Comparison of ENCODE assay signal across 14 cellular contexts in the genomic region with DNA sequence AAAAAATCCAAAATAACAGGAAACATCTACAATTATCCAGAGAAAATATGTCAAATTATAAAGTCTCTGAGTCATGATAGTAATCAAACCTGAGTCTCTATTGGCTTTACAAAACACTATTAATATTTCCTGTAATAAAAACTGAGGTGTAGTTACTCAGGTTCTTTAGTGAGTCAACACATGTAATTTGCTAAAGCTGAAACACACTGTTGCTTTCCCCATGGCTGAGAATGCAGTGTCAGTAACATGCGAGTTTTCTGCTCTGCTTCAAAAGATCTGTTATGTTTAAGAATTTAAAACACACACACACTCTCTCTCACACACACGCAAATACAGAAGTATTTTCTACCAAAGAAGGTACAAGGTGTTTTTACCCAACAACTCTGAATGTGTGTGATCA. TPM values are rescaled to one million over a fixed set of nuclear protein-coding genes. Genes with fewer than 3 reads are reported as not detected.
DNase-seq lines count a peak whose midpoint lies in the region; ATAC-seq and TF ChIP-seq lines count a peak whose summit lies in the region.
"Had no signal": no experiment of that assay in that cellular context is flagged by ENCODE, and none has a peak within 500 bp of the region (broad histone marks: within the 10 kb centered on the region; RNA-seq: fewer than 3 reads in every experiment).

No MANE protein-coding gene starts in this region.

- H3K4me1 Mint-ChIP-seq in HFFc6 (ENCODE audit: low read depth) = peaks cover 91% of the 10 kb centered on the region
- peaks cover 47% of the 10 kb centered on the region for H3K4me1 Mint-ChIP-seq in stimulated activated effector memory CD8-positive, alpha-beta T cell treated with anti-CD3 and anti-CD28 coated beads, Interleukin-12 subunit alpha, Interleukin-12 subunit beta, amount 100 ng/mL, for 72 hours
- H3K4me1 Mint-ChIP-seq in stimulated activated memory B cell treated with anti-CD40 and anti-IgM and Interleukin-4, amounts not matched to agents 10 μg/mL and 1 μg/mL and 100 μg/mL, for 72 hours = peaks cover 48% of the 10 kb centered on the region

- peak; percentile 54 for ATAC-seq in RWPE2 (ENCODE audit: low read depth)
- peak; percentile 69 for ATAC-seq in esophagus mucosa
- no peak for ATAC-seq in stimulated activated effector memory CD8-positive, alpha-beta T cell treated with anti-CD3 and anti-CD28 coated beads, Interleukin-12 subunit alpha, Interleukin-12 subunit beta, amount 100 ng/mL, for 72 hours
- ATAC-seq in stimulated activated memory B cell treated with anti-CD40 and anti-IgM and Interleukin-4, amounts not matched to agents 10 μg/mL and 1 μg/mL and 100 μg/mL, for 72 hours = no peak
- ATAC-seq: left lung had no signal

- H3K4me3 ChIP-seq in RWPE2 (ENCODE audit: severe bottlenecking) = no peak overlapping the region
- H3K4me3 ChIP-seq: BLaER1, left lung had no signal

- peaks cover 6% of the 10 kb centered on the region; the same call in 1 of the 2 replicates for H3K36me3 Mint-ChIP-seq in HFFc6 (ENCODE audit: low read depth)
- peaks cover 16% of the 10 kb centered on the region for H3K36me3 Mint-ChIP-seq in stimulated activated effector memory CD8-positive, alpha-beta T cell treated with anti-CD3 and anti-CD28 coated beads, Interleukin-12 subunit alpha, Interleukin-12 subunit beta, amount 100 ng/mL, for 72 hours
- H3K36me3 Mint-ChIP-seq in stimulated activated memory B cell treated with anti-CD40 and anti-IgM and Interleukin-4, amounts not matched to agents 10 μg/mL and 1 μg/mL and 100 μg/mL, for 72 hours = peaks cover 39% of the 10 kb centered on the region

- H3K27me3 Mint-ChIP-seq in HFFc6 (ENCODE audit: insufficient read depth) = peaks cover 2% of the 10 kb centered on the region; the same call in 1 of the 2 replicates
- H3K27me3 Mint-ChIP-seq in stimulated activated memory B cell treated with anti-CD40 and anti-IgM and Interleukin-4, amounts not matched to agents 10 μg/mL and 1 μg/mL and 100 μg/mL, for 72 hours = no peaks in the 10 kb centered on the region

- H3K27ac Mint-ChIP-seq in HFFc6 = peak overlapping the region; percentile 89
- H3K27ac Mint-ChIP-seq in stimulated activated effector memory CD8-positive, alpha-beta T cell treated with anti-CD3 and anti-CD28 coated beads, Interleukin-12 subunit alpha, Interleukin-12 subunit beta, amount 100 ng/mL, for 72 hours = peak overlapping the region; percentile 72
- H3K27ac Mint-ChIP-seq in stimulated activated memory B cell treated with anti-CD40 and anti-IgM and Interleukin-4, amounts not matched to agents 10 μg/mL and 1 μg/mL and 100 μg/mL, for 72 hours = no peak overlapping the region

- H3K36me3 ChIP-seq in RWPE2 (ENCODE audit: low read depth) = peaks cover 4% of the 10 kb centered on the region; the same call in 1 of the 2 replicates
- H3K36me3 ChIP-seq: BLaER1 had no signal

- peaks cover 66% of the 10 kb centered on the region for H3K4me1 ChIP-seq in RWPE2 (ENCODE audit: insufficient read depth, poor library complexity, severe bottlenecking)
- H3K4me1 ChIP-seq: BLaER1 had no signal

- DNase-seq in HFFc6 = no peak
- no peak for DNase-seq in RWPE2 (ENCODE audit: low spot score)
- no peak for DNase-seq in stimulated activated effector memory CD8-positive, alpha-beta T cell treated with anti-CD3 and anti-CD28 coated beads, Interleukin-12 subunit alpha, Interleukin-12 subunit beta, amount 100 ng/mL, for 72 hours (ENCODE audit: low spot score in 2 of 2)
- no peak for DNase-seq in UCSD-AML1 (lab: John Stamatoyannopoulos, UW; ENCODE audit: unreplicated experiment)
- no peak for DNase-seq in activated CD4-positive, alpha-beta T cell treated with anti-CD3 and anti-CD28 coated beads, Interleukin-2, amount 50 U/mL, for 4 hours
- DNase-seq: activated effector memory CD4-positive, alpha-beta T cell treated with anti-CD3 and anti-CD28 coated beads, Interleukin-2, amount 50 U/mL, for 16 hours; DMS79 treated with DMSO at 0.1 percent for 48 hours; Karpas-422; left lung; NCI-H226 had no signal

- no peaks in the 10 kb centered on the region for H3K9me3 ChIP-seq in RWPE2 (ENCODE audit: severe bottlenecking)
- H3K9me3 ChIP-seq: BLaER1, left lung had no signal

- 0 out of 2 replicates have a peak overlapping the region, but pooled peaks have one; percentile 33 for H3K4me3 Mint-ChIP-seq in HFFc6
- H3K4me3 Mint-ChIP-seq in stimulated activated effector memory CD8-positive, alpha-beta T cell treated with anti-CD3 and anti-CD28 coated beads, Interleukin-12 subunit alpha, Interleukin-12 subunit beta, amount 100 ng/mL, for 72 hours = no peak overlapping the region
- no peak overlapping the region for H3K4me3 Mint-ChIP-seq in stimulated activated memory B cell treated with anti-CD40 and anti-IgM and Interleukin-4, amounts not matched to agents 10 μg/mL and 1 μg/mL and 100 μg/mL, for 72 hours

- TF ChIP-seq CTCF in HFFc6 (IDR thresholded peaks at IDR 0.05) (no peak), RWPE2 (IDR thresholded peaks at IDR 0.05; ENCODE audit: poor library complexity, severe bottlenecking) (no peak)

- H3K27ac ChIP-seq in RWPE2 (ENCODE audit: poor library complexity, severe bottlenecking) = peak overlapping the region; percentile 76
- H3K27ac ChIP-seq: BLaER1 had no signal

- no peaks in the 10 kb centered on the region for H3K9me3 Mint-ChIP-seq in HFFc6
- no peaks in the 10 kb centered on the region for H3K9me3 Mint-ChIP-seq in stimulated activated effector memory CD8-positive, alpha-beta T cell treated with anti-CD3 and anti-CD28 coated beads, Interleukin-12 subunit alpha, Interleukin-12 subunit beta, amount 100 ng/mL, for 72 hours
- H3K9me3 Mint-ChIP-seq in stimulated activated memory B cell treated with anti-CD40 and anti-IgM and Interleukin-4, amounts not matched to agents 10 μg/mL and 1 μg/mL and 100 μg/mL, for 72 hours = no peaks in the 10 kb centered on the region

- no peaks in the 10 kb centered on the region for H3K27me3 ChIP-seq in RWPE2 (ENCODE audit: insufficient read depth, poor library complexity, severe bottlenecking)
- H3K27me3 ChIP-seq: BLaER1, dorsolateral prefrontal cortex, left lung had no signal

RNA-seq across cellular contexts. Expression of a gene that starts 38.6 kb away (rescaled TPM):
- total RNA-seq in HFFc6 (2021; fragmentation: NEBNext Ultra II Directional; extraction: Animal tissue kit (Norgen Biotek cat#: 25700)) = 10 to 100 TPM; 28.2 to 41.5 (median 30.5) TPM
- total RNA-seq in esophagus mucosa = 29.3 TPM

Comparison
In these comparisons a context has a peak if more than half of its experiments do, and no peak if none do; other contexts are left out.
1. ATAC-seq: peak in RWPE2 (single experiment) and esophagus mucosa (single experiment); none in stimulated activated effector memory CD8-positive, alpha-beta T cell treated with anti-CD3 and anti-CD28 coated beads, Interleukin-12 subunit alpha, Interleukin-12 subunit beta, amount 100 ng/mL, for 72 hours (single experiment) and stimulated activated memory B cell treated with anti-CD40 and anti-IgM and Interleukin-4, amounts not matched to agents 10 μg/mL and 1 μg/mL and 100 μg/mL, for 72 hours (single experiment).